In genomic region chr14:90168425-90169105, GRCh38 we compare ENCODE assay signal across 18 cellular contexts.
DNase-seq lines count a peak whose midpoint lies in the region; ATAC-seq and TF ChIP-seq lines count a peak whose summit lies in the region.
"Had no signal": no experiment of that assay in that cellular context is flagged by ENCODE, and none has a peak within 500 bp of the region (broad histone marks: within the 10 kb centered on the region; RNA-seq: fewer than 3 reads in every experiment).

No MANE protein-coding gene starts in this region.

- no peak overlapping the region for H3K27ac Mint-ChIP-seq in effector memory CD8-positive, alpha-beta T cell
- H3K27ac Mint-ChIP-seq: activated CD4-positive, alpha-beta T cell treated with anti-CD3 and anti-CD28 coated beads, Interleukin-2, amount 10 ng/mL, durations not matched to agents 7 days and 5 days; activated T-helper 17 cell treated with anti-CD3 and anti-CD28 coated beads, Interleukin-2, amount 50 U/mL, for 72 hours had no signal

- no peaks in the 10 kb centered on the region for H3K9me3 Mint-ChIP-seq in effector memory CD8-positive, alpha-beta T cell
- H3K9me3 Mint-ChIP-seq: activated CD4-positive, alpha-beta T cell treated with anti-CD3 and anti-CD28 coated beads, Interleukin-2, amount 10 ng/mL, durations not matched to agents 7 days and 5 days; activated T-helper 17 cell treated with anti-CD3 and anti-CD28 coated beads, Interleukin-2, amount 50 U/mL, for 72 hours; H9 had no signal

- no peak overlapping the region for H3K4me3 ChIP-seq in choroid plexus epithelial cell (ENCODE audit: low read depth, low read length)
- H3K4me3 ChIP-seq in mesenchymal stem cell (ENCODE audit: insufficient read depth in 1 of 2, low read depth in 1 of 2, low read length in 2 of 2) = no peak overlapping the region
- H3K4me3 ChIP-seq: left lung, upper lobe of left lung had no signal

- H2BK15ac ChIP-seq in mesenchymal stem cell (ENCODE audit: low read depth, poor library complexity, severe bottlenecking) = no peak overlapping the region

- no peaks in the 10 kb centered on the region for H3K4me1 Mint-ChIP-seq in effector memory CD8-positive, alpha-beta T cell (ENCODE audit: low read depth in 2 of 2)
- H3K4me1 Mint-ChIP-seq: activated CD4-positive, alpha-beta T cell treated with anti-CD3 and anti-CD28 coated beads, Interleukin-2, amount 10 ng/mL, durations not matched to agents 7 days and 5 days; activated T-helper 17 cell treated with anti-CD3 and anti-CD28 coated beads, Interleukin-2, amount 50 U/mL, for 72 hours had no signal

- ATAC-seq in HG03108 (IDR thresholded peaks at IDR 0.05; ENCODE audit: unreplicated experiment) = no peak
- no peak for ATAC-seq in GM21619 (IDR thresholded peaks at IDR 0.05; ENCODE audit: unreplicated experiment)
- no peak for ATAC-seq in effector memory CD8-positive, alpha-beta T cell (replicated peaks)
- ATAC-seq: activated T-helper 17 cell treated with anti-CD3 and anti-CD28 coated beads, Interleukin-2, amount 50 U/mL, for 72 hours; left lung had no signal

- no peak overlapping the region for H2AFZ ChIP-seq in mesenchymal stem cell (ENCODE audit: low read depth, low read length)

- DNase-seq in EL (peak; percentile 68), NCI-H226 (peak; percentile 82), choroid plexus epithelial cell (ENCODE audit: low read depth) (peak; percentile 20), mesenchymal stem cell (peak; percentile 7), NCI-H524 treated with DMSO at 0.1 percent for 48 hours (lab: John Stamatoyannopoulos, UW) (no peak)
- no peak for DNase-seq in effector memory CD8-positive, alpha-beta T cell
- DNase-seq: activated CD4-positive, alpha-beta T cell treated with anti-CD3 and anti-CD28 coated beads, Interleukin-2, amount 10 ng/mL, durations not matched to agents 7 days and 5 days; central memory CD4-positive, alpha-beta T cell; H9; head of caudate nucleus; left lung; NCI-H1417; SHP77 treated with DMSO at 0.1 percent for 48 hours; small intestine; upper lobe of left lung had no signal

- no peak overlapping the region for H2BK12ac ChIP-seq in mesenchymal stem cell (ENCODE audit: low read length in 2 of 2)

- H3K18ac ChIP-seq in mesenchymal stem cell (ENCODE audit: low read depth in 1 of 2, low read length in 2 of 2) = no peak overlapping the region

- H4K91ac ChIP-seq in mesenchymal stem cell (ENCODE audit: low read length) = no peak overlapping the region

- no peak overlapping the region for H2AK5ac ChIP-seq in mesenchymal stem cell (ENCODE audit: low read length, severe bottlenecking)

- H3K36me3 ChIP-seq in mesenchymal stem cell (ENCODE audit: control insufficient read depth in 1 of 2, insufficient read depth in 2 of 2, low read depth in 1 of 2, low read length in 2 of 2) = no peaks in the 10 kb centered on the region
- H3K36me3 ChIP-seq: left lung, upper lobe of left lung had no signal

- H3K14ac ChIP-seq in mesenchymal stem cell (ENCODE audit: low read length in 2 of 2) = no peak overlapping the region

- no peak overlapping the region for H3K4ac ChIP-seq in mesenchymal stem cell (ENCODE audit: low read depth in 1 of 2, low read length in 2 of 2)

- H3K4me3 Mint-ChIP-seq in effector memory CD8-positive, alpha-beta T cell = no peak overlapping the region
- H3K4me3 Mint-ChIP-seq: activated CD4-positive, alpha-beta T cell treated with anti-CD3 and anti-CD28 coated beads, Interleukin-2, amount 10 ng/mL, durations not matched to agents 7 days and 5 days; activated T-helper 17 cell treated with anti-CD3 and anti-CD28 coated beads, Interleukin-2, amount 50 U/mL, for 72 hours; H9 had no signal

- no peaks in the 10 kb centered on the region for H3K4me1 ChIP-seq in mesenchymal stem cell (ENCODE audit: control insufficient read depth, insufficient read depth, low read depth, low read length)
- H3K4me1 ChIP-seq: left lung, upper lobe of left lung had no signal

- peaks cover 52 to 61% of the 10 kb centered on the region in 2 donors for H3K27me3 Mint-ChIP-seq in effector memory CD8-positive, alpha-beta T cell

- H3K27me3 ChIP-seq in mesenchymal stem cell (ENCODE audit: control insufficient read depth in 1 of 2, insufficient read depth in 1 of 2, low read length in 2 of 2) = peaks cover 4 to 10% of the 10 kb centered on the region in 2 experiments
- H3K27me3 ChIP-seq: upper lobe of left lung had no signal

- no peak overlapping the region for H2BK120ac ChIP-seq in mesenchymal stem cell (ENCODE audit: low read depth, low read length)

- no peak overlapping the region for H4K8ac ChIP-seq in mesenchymal stem cell (ENCODE audit: low read length)

- 41% methylated on average over 1 of the region's 4 CpGs for WGBS in mesenchymal stem cell

- H2BK5ac ChIP-seq in mesenchymal stem cell (ENCODE audit: low read depth, low read length, poor library complexity, severe bottlenecking) = no peak overlapping the region

- no peak overlapping the region for H3K23ac ChIP-seq in mesenchymal stem cell (ENCODE audit: low read length in 2 of 2)

- no peak overlapping the region for H3K4me2 ChIP-seq in mesenchymal stem cell (ENCODE audit: low read length, poor library complexity, severe bottlenecking)

- no peaks in the 10 kb centered on the region for H3K9me3 ChIP-seq in mesenchymal stem cell (ENCODE audit: control insufficient read depth, low read length)
- H3K9me3 ChIP-seq: left lung, upper lobe of left lung had no signal

- no peaks in the 10 kb centered on the region for H3K79me1 ChIP-seq in mesenchymal stem cell (replicated peaks; ENCODE audit: low read length, poor library complexity, severe bottlenecking)

- no peak for TF ChIP-seq CTCF in choroid plexus epithelial cell (conservative IDR thresholded peaks at IDR 0.05; ENCODE audit: low read depth, low read length)

- no peaks in the 10 kb centered on the region for H3K36me3 Mint-ChIP-seq in effector memory CD8-positive, alpha-beta T cell (ENCODE audit: insufficient read depth)

- no peak overlapping the region for H3K9ac ChIP-seq in mesenchymal stem cell (ENCODE audit: low read length)

- H3K27ac ChIP-seq in mesenchymal stem cell (ENCODE audit: low read length, poor library complexity, severe bottlenecking) = no peak overlapping the region
- H3K27ac ChIP-seq: left lung, upper lobe of left lung had no signal

Comparison
In these comparisons a context has a peak if more than half of its experiments do, and no peak if none do; other contexts are left out.
1. DNase-seq: peak in EL (single experiment), NCI-H226 (single experiment), choroid plexus epithelial cell (single experiment) and mesenchymal stem cell (single experiment); none in NCI-H524 treated with DMSO at 0.1 percent for 48 hours (single experiment) and effector memory CD8-positive, alpha-beta T cell (0 of 3).